In genomic region chr2:90069290-90069894, GRCh38 we compare ENCODE assay signal across 8 cellular contexts.
A peak's percentile ranks its signal among the peaks of the same experiment; 100 is the strongest.
DNase-seq lines count a peak whose midpoint lies in the region; ATAC-seq and TF ChIP-seq lines count a peak whose summit lies in the region.

No MANE protein-coding gene starts in this region.

- H3K9ac ChIP-seq in NT2/D1 (ENCODE audit: insufficient read length, low read depth) = no peak overlapping the region

- POLR2A ChIA-PET in HEK293T (lab: Yijun Ruan, JAX) = no interaction called here

- peak; percentile 57 for DNase-seq in activated CD8-positive, alpha-beta memory T cell treated with anti-CD3 and anti-CD28 coated beads, Interleukin-2, amount 50 U/mL, for 48 hours
- no peak for DNase-seq in activated CD8-positive, alpha-beta memory T cell treated with anti-CD3 and anti-CD28 coated beads, Interleukin-2, amount 10 ng/mL, durations not matched to agents 7 days and 5 days
- peak; percentile 54 for DNase-seq in HEK293T (ENCODE audit: extremely low spot score)
- peak; percentile 51 for DNase-seq in NT2/D1 (ENCODE audit: low read depth, low spot score)
- peak; percentile 10 for DNase-seq in fibroblast of peridontal ligament (ENCODE audit: extremely low read depth)
- DNase-seq in stimulated activated naive B cell treated with anti-CD40 and anti-IgM and Interleukin-4, amounts not matched to agents 10 μg/mL and 1 μg/mL and 100 μg/mL, for 72 hours = peak; percentile 32
- DNase-seq in NCI-H2107 treated with DMSO at 0.1 percent for 48 hours (lab: John Stamatoyannopoulos, UW; ENCODE audit: unreplicated experiment) = no peak
- no peak for DNase-seq in T-helper 17 cell

- CTCF ChIA-PET in activated CD8-positive, alpha-beta memory T cell treated with anti-CD3 and anti-CD28 coated beads, Interleukin-2, amount 10 ng/mL, durations not matched to agents 7 days and 5 days (lab: Charles Lee) = no interaction called here
- CTCF ChIA-PET in HEK293T (lab: Yijun Ruan, JAX) = no interaction called here

- no peak overlapping the region for H3K4me3 ChIP-seq in NT2/D1 (ENCODE audit: insufficient read length, low read depth)

- no peaks in the 10 kb centered on the region for H3K36me3 Mint-ChIP-seq in activated CD8-positive, alpha-beta memory T cell treated with anti-CD3 and anti-CD28 coated beads, Interleukin-2, amount 10 ng/mL, durations not matched to agents 7 days and 5 days
- H3K36me3 Mint-ChIP-seq in stimulated activated naive B cell treated with anti-CD40 and anti-IgM and Interleukin-4, amounts not matched to agents 10 μg/mL and 1 μg/mL and 100 μg/mL, for 72 hours = no peaks in the 10 kb centered on the region
- H3K36me3 Mint-ChIP-seq in T-helper 17 cell (ENCODE audit: low read depth) = no peaks in the 10 kb centered on the region

- H3K4me1 Mint-ChIP-seq in activated CD8-positive, alpha-beta memory T cell treated with anti-CD3 and anti-CD28 coated beads, Interleukin-2, amount 10 ng/mL, durations not matched to agents 7 days and 5 days = no peaks in the 10 kb centered on the region
- H3K4me1 Mint-ChIP-seq in stimulated activated naive B cell treated with anti-CD40 and anti-IgM and Interleukin-4, amounts not matched to agents 10 μg/mL and 1 μg/mL and 100 μg/mL, for 72 hours = peaks cover 0 to 5% of the 10 kb centered on the region in 2 donors
- no peaks in the 10 kb centered on the region for H3K4me1 Mint-ChIP-seq in T-helper 17 cell

- H3K9me3 Mint-ChIP-seq in activated CD8-positive, alpha-beta memory T cell treated with anti-CD3 and anti-CD28 coated beads, Interleukin-2, amount 10 ng/mL, durations not matched to agents 7 days and 5 days (ENCODE audit: low read depth) = no peaks in the 10 kb centered on the region
- H3K9me3 Mint-ChIP-seq in stimulated activated naive B cell treated with anti-CD40 and anti-IgM and Interleukin-4, amounts not matched to agents 10 μg/mL and 1 μg/mL and 100 μg/mL, for 72 hours = no peaks in the 10 kb centered on the region

- ATAC-seq in activated CD8-positive, alpha-beta memory T cell treated with anti-CD3 and anti-CD28 coated beads, Interleukin-2, amount 10 ng/mL, durations not matched to agents 7 days and 5 days = no peak
- ATAC-seq in stimulated activated naive B cell treated with anti-CD40 and anti-IgM and Interleukin-4, amounts not matched to agents 10 μg/mL and 1 μg/mL and 100 μg/mL, for 72 hours (replicated peaks) = peak; percentile 82 to 83
- ATAC-seq in T-helper 17 cell = no peak

- H3K4me3 Mint-ChIP-seq in activated CD8-positive, alpha-beta memory T cell treated with anti-CD3 and anti-CD28 coated beads, Interleukin-2, amount 10 ng/mL, durations not matched to agents 7 days and 5 days = no peak overlapping the region
- H3K4me3 Mint-ChIP-seq in stimulated activated naive B cell treated with anti-CD40 and anti-IgM and Interleukin-4, amounts not matched to agents 10 μg/mL and 1 μg/mL and 100 μg/mL, for 72 hours = no peak overlapping the region
- H3K4me3 Mint-ChIP-seq in T-helper 17 cell = no peak overlapping the region

- H3K4me1 ChIP-seq in NT2/D1 (ENCODE audit: insufficient read depth, insufficient read length) = no peaks in the 10 kb centered on the region

- no peaks in the 10 kb centered on the region for H3K27me3 Mint-ChIP-seq in activated CD8-positive, alpha-beta memory T cell treated with anti-CD3 and anti-CD28 coated beads, Interleukin-2, amount 10 ng/mL, durations not matched to agents 7 days and 5 days
- H3K27me3 Mint-ChIP-seq in stimulated activated naive B cell treated with anti-CD40 and anti-IgM and Interleukin-4, amounts not matched to agents 10 μg/mL and 1 μg/mL and 100 μg/mL, for 72 hours = peaks cover 12 to 17% of the 10 kb centered on the region in 2 donors
- H3K27me3 Mint-ChIP-seq in T-helper 17 cell = no peaks in the 10 kb centered on the region

- H3K9me3 ChIP-seq in NT2/D1 (ENCODE audit: insufficient read depth, low read length) = no peaks in the 10 kb centered on the region
- no peaks in the 10 kb centered on the region for H3K9me3 ChIP-seq in T-helper 17 cell (ENCODE audit: control insufficient read depth, low read length, poor library complexity, severe bottlenecking)

- H3K27ac Mint-ChIP-seq in activated CD8-positive, alpha-beta memory T cell treated with anti-CD3 and anti-CD28 coated beads, Interleukin-2, amount 10 ng/mL, durations not matched to agents 7 days and 5 days = no peak overlapping the region
- no peak overlapping the region for H3K27ac Mint-ChIP-seq in stimulated activated naive B cell treated with anti-CD40 and anti-IgM and Interleukin-4, amounts not matched to agents 10 μg/mL and 1 μg/mL and 100 μg/mL, for 72 hours
- H3K27ac Mint-ChIP-seq in T-helper 17 cell = no peak overlapping the region

- no peaks in the 10 kb centered on the region for H3K27me3 ChIP-seq in NT2/D1 (ENCODE audit: insufficient read depth, insufficient read length)

- no peaks in the 10 kb centered on the region for H3K36me3 ChIP-seq in NT2/D1 (ENCODE audit: insufficient read depth, insufficient read length, low read length)

TF ChIP-seq in HEK293T, 16 proteins besides CTCF, POLR2A, EP300 and RAD21:
- TF ChIP-seq ZNF384 (IDR thresholded peaks at IDR 0.05) (no peak), CTBP1 (IDR thresholded peaks at IDR 0.05; ENCODE audit: borderline replicate concordance) (no peak), HDGF (IDR thresholded peaks at IDR 0.05; ENCODE audit: borderline replicate concordance) (no peak), FOXM1 (IDR thresholded peaks at IDR 0.05; ENCODE audit: borderline replicate concordance) (no peak), BHLHE40 (IDR thresholded peaks at IDR 0.05; ENCODE audit: borderline replicate concordance) (no peak), FOXK2 (IDR thresholded peaks at IDR 0.05) (no peak)
- TF ChIP-seq, protein P1, sequence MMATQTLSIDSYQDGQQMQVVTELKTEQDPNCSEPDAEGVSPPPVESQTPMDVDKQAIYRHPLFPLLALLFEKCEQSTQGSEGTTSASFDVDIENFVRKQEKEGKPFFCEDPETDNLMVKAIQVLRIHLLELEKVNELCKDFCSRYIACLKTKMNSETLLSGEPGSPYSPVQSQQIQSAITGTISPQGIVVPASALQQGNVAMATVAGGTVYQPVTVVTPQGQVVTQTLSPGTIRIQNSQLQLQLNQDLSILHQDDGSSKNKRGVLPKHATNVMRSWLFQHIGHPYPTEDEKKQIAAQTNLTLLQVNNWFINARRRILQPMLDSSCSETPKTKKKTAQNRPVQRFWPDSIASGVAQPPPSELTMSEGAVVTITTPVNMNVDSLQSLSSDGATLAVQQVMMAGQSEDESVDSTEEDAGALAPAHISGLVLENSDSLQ (IDR thresholded peaks at IDR 0.05) = no peak

Comparison
In these comparisons a context has a peak if more than half of its experiments do, and no peak if none do; other contexts are left out.
1. DNase-seq: peak in activated CD8-positive, alpha-beta memory T cell treated with anti-CD3 and anti-CD28 coated beads, Interleukin-2, amount 50 U/mL, for 48 hours (single experiment), HEK293T (single experiment), NT2/D1 (single experiment), fibroblast of peridontal ligament (single experiment) and stimulated activated naive B cell treated with anti-CD40 and anti-IgM and Interleukin-4, amounts not matched to agents 10 μg/mL and 1 μg/mL and 100 μg/mL, for 72 hours (single experiment); none in activated CD8-positive, alpha-beta memory T cell treated with anti-CD3 and anti-CD28 coated beads, Interleukin-2, amount 10 ng/mL, durations not matched to agents 7 days and 5 days (single experiment), NCI-H2107 treated with DMSO at 0.1 percent for 48 hours (single experiment) and T-helper 17 cell (0 of 3).
2. ATAC-seq: peak in stimulated activated naive B cell treated with anti-CD40 and anti-IgM and Interleukin-4, amounts not matched to agents 10 μg/mL and 1 μg/mL and 100 μg/mL, for 72 hours (2 of 2); none in activated CD8-positive, alpha-beta memory T cell treated with anti-CD3 and anti-CD28 coated beads, Interleukin-2, amount 10 ng/mL, durations not matched to agents 7 days and 5 days (single experiment) and T-helper 17 cell (single experiment).